1 cellular context compared by ENCODE assay signal in the genomic region with DNA sequence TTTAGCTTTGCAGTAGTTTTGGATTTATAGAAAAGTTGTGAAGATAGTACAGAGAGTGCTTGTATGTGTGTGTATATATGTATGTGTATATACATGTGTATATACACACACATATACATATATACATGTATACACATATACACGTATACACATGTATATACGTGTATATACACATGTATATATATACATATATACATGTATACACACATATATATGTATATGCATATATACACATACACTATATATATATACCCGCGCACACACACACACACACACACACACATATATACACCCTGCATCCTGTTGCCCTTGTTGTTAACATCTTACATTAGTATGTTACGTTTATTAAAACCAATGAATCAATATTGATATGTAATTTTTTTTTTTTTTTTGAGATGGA.
TF ChIP-seq lines count a peak whose summit lies in the region.

No MANE protein-coding gene starts in this region.

TF ChIP-seq in endothelial cell of umbilical vein, 7 proteins besides CTCF, POLR2A, EP300 and RAD21 (continued from another document):
- TF ChIP-seq, protein P1, sequence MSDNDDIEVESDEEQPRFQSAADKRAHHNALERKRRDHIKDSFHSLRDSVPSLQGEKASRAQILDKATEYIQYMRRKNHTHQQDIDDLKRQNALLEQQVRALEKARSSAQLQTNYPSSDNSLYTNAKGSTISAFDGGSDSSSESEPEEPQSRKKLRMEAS (IDR thresholded peaks at IDR 0.05; ENCODE audit: insufficient read depth, insufficient read length) = no peak
